In genomic region chr1:230069813-230070212, GRCh38 we compare ENCODE assay signal across 15 cellular contexts. TPM values are rescaled to one million over a fixed set of nuclear protein-coding genes. Genes with fewer than 3 reads are reported as not detected.
DNase-seq lines count a peak whose midpoint lies in the region; ATAC-seq, FAIRE-seq and TF ChIP-seq lines count a peak whose summit lies in the region.
"Had no signal": no experiment of that assay in that cellular context is flagged by ENCODE, and none has a peak within 500 bp of the region (broad histone marks: within the 10 kb centered on the region; RNA-seq: fewer than 3 reads in every experiment).

No MANE protein-coding gene starts in this region.

- TF ChIP-seq CTCF in RWPE2 (IDR thresholded peaks at IDR 0.05; ENCODE audit: poor library complexity, severe bottlenecking) = no peak
- TF ChIP-seq CTCF in keratinocyte (optimal IDR thresholded peaks at IDR 0.05 in 1 of 3, IDR thresholded peaks at IDR 0.05 in 1 of 3, conservative IDR thresholded peaks at IDR 0.05 in 1 of 3; ENCODE audit: extremely low read depth in 1 of 3, insufficient read depth in 2 of 3, low read length in 3 of 3) = no peak

- FAIRE-seq in keratinocyte (lab: Jason Lieb, UNC) = peak; percentile 70
- FAIRE-seq: GM12892, TTC549 had no signal

- peak overlapping the region; percentile 100 for H3K4me2 ChIP-seq in keratinocyte (ENCODE audit: control insufficient read depth, extremely low read depth, insufficient read depth, low read depth, low read length)

- H2AFZ ChIP-seq in keratinocyte (ENCODE audit: control insufficient read depth, low read length) = no peak overlapping the region

- peaks cover 76% of the 10 kb centered on the region for H3K4me1 Mint-ChIP-seq in activated T-cell treated with anti-CD3 and anti-CD28 coated beads, Interleukin-2, amount 50 U/mL, for 72 hours (ENCODE audit: low read depth)

- H3K79me2 ChIP-seq in keratinocyte (ENCODE audit: control insufficient read depth, insufficient read depth, low read length) = peaks cover 75% of the 10 kb centered on the region

- dilution Hi-C loops in keratinocyte (cut with MboI; ENCODE audit: extremely low pct_ligation_motif_present, low sequenced_read_pairs) = no loop called here

- H3K27ac ChIP-seq in RWPE2 (ENCODE audit: poor library complexity, severe bottlenecking) = peak overlapping the region; percentile 70
- no peak overlapping the region for H3K27ac ChIP-seq in keratinocyte (ENCODE audit: control insufficient read depth, insufficient read depth, low read length)
- no peak overlapping the region for H3K27ac ChIP-seq in stomach smooth muscle (ENCODE audit: low read length)
- H3K27ac ChIP-seq: heart left ventricle had no signal

- peak in 1 of 2 donors; percentile 7 for DNase-seq in activated T-cell treated with anti-CD3 and anti-CD28 coated beads, Interleukin-2, amount 50 U/mL, for 72 hours
- no peak for DNase-seq in activated T-cell treated with anti-CD3 and anti-CD28 coated beads, Interleukin-2, amount 50 U/mL, for 1 hour
- DNase-seq in RWPE2 (ENCODE audit: low spot score) = no peak
- no peak for DNase-seq in keratinocyte (ENCODE audit: low read depth, low spot score)
- no peak for DNase-seq in DMS114 treated with DMSO at 0.1 percent for 48 hours (lab: John Stamatoyannopoulos, UW; ENCODE audit: unreplicated experiment)
- DNase-seq in putamen (ENCODE audit: low spot score) = no peak
- DNase-seq in T1000 (lab: John Stamatoyannopoulos, UW) = no peak
- DNase-seq: activated naive CD4-positive, alpha-beta T cell treated with Interleukin-2 at 50 U/mL for 16 hours; heart left ventricle; NCI-H1436 had no signal

- peaks cover 12% of the 10 kb centered on the region for H3K4me1 ChIP-seq in RWPE2 (ENCODE audit: insufficient read depth, poor library complexity, severe bottlenecking)
- peaks cover 28% of the 10 kb centered on the region for H3K4me1 ChIP-seq in keratinocyte (ENCODE audit: control insufficient read depth, extremely low read depth, insufficient read depth, low read length)
- peaks cover 66% of the 10 kb centered on the region for H3K4me1 ChIP-seq in stomach smooth muscle (ENCODE audit: control insufficient read depth, insufficient read depth, low read length)

- H3K9me3 Mint-ChIP-seq in activated T-cell treated with anti-CD3 and anti-CD28 coated beads, Interleukin-2, amount 50 U/mL, for 72 hours = peaks cover 0 to 3% of the 10 kb centered on the region in 2 donors
- H3K9me3 Mint-ChIP-seq: mesothelial cell of epicardium; stimulated activated memory B cell treated with anti-CD40 and anti-IgM and Interleukin-4, amounts not matched to agents 10 μg/mL and 1 μg/mL and 100 μg/mL, for 72 hours had no signal

- H3K36me3 Mint-ChIP-seq in activated T-cell treated with anti-CD3 and anti-CD28 coated beads, Interleukin-2, amount 50 U/mL, for 72 hours (ENCODE audit: insufficient read depth in 2 of 2) = peaks cover 2 to 7% of the 10 kb centered on the region in 2 donors
- H3K36me3 Mint-ChIP-seq: mesothelial cell of epicardium had no signal

- no peak for ATAC-seq in activated T-cell treated with anti-CD3 and anti-CD28 coated beads, Interleukin-2, amount 50 U/mL, for 72 hours (replicated peaks in 1 of 2)
- ATAC-seq in RWPE2 (ENCODE audit: low read depth) = peak; percentile 21; the same call in 1 of the 3 replicates
- ATAC-seq: heart left ventricle; stimulated activated memory B cell treated with anti-CD40 and anti-IgM and Interleukin-4, amounts not matched to agents 10 μg/mL and 1 μg/mL and 100 μg/mL, for 72 hours had no signal

- H4K20me1 ChIP-seq in keratinocyte (ENCODE audit: control insufficient read depth, extremely low read depth, insufficient read depth, low read length) = peaks cover 7% of the 10 kb centered on the region

- no peak overlapping the region for H3K27ac Mint-ChIP-seq in activated T-cell treated with anti-CD3 and anti-CD28 coated beads, Interleukin-2, amount 50 U/mL, for 72 hours
- H3K27ac Mint-ChIP-seq: mesothelial cell of epicardium had no signal

- H3K9me3 ChIP-seq in RWPE2 (ENCODE audit: severe bottlenecking) (no peaks in the 10 kb centered on the region), keratinocyte (ENCODE audit: control insufficient read depth, low read depth, low read length) (no peaks in the 10 kb centered on the region), stomach smooth muscle (ENCODE audit: control insufficient read depth in 2 of 2, low read length in 2 of 2) (no peaks in the 10 kb centered on the region)
- H3K9me3 ChIP-seq: heart left ventricle had no signal

- H3K27me3 ChIP-seq in RWPE2 (ENCODE audit: insufficient read depth, poor library complexity, severe bottlenecking) = no peaks in the 10 kb centered on the region
- H3K27me3 ChIP-seq in keratinocyte (ENCODE audit: control insufficient read depth, extremely low read depth, insufficient read depth, low read length) = no peaks in the 10 kb centered on the region
- H3K27me3 ChIP-seq in stomach smooth muscle (ENCODE audit: control insufficient read depth in 1 of 2, insufficient read depth in 2 of 2, low read length in 2 of 2) = no peaks in the 10 kb centered on the region
- H3K27me3 ChIP-seq: heart left ventricle had no signal

- H3K9me1 ChIP-seq in keratinocyte (ENCODE audit: control insufficient read depth, extremely low read depth, insufficient read depth, low read length) = peaks cover 7% of the 10 kb centered on the region

- H3K27me3 Mint-ChIP-seq in activated T-cell treated with anti-CD3 and anti-CD28 coated beads, Interleukin-2, amount 50 U/mL, for 72 hours (ENCODE audit: low read depth) = no peaks in the 10 kb centered on the region
- H3K27me3 Mint-ChIP-seq: stimulated activated memory B cell treated with anti-CD40 and anti-IgM and Interleukin-4, amounts not matched to agents 10 μg/mL and 1 μg/mL and 100 μg/mL, for 72 hours had no signal

- H3K4me3 ChIP-seq in RWPE2 (ENCODE audit: severe bottlenecking) = no peak overlapping the region
- H3K4me3 ChIP-seq in keratinocyte (ENCODE audit: control insufficient read depth in 2 of 3, extremely low read depth in 1 of 3, insufficient read depth in 2 of 3, low read depth in 1 of 3, low read length in 3 of 3) = peak overlapping the region; percentile 86 to 96 (median 92)
- H3K4me3 ChIP-seq in stomach smooth muscle (ENCODE audit: low read length in 2 of 2) = peak overlapping the region; percentile 88 to 94

- H3K36me3 ChIP-seq in RWPE2 (ENCODE audit: low read depth) = no peaks in the 10 kb centered on the region
- H3K36me3 ChIP-seq in keratinocyte (ENCODE audit: control insufficient read depth in 2 of 2, extremely low read depth in 1 of 2, insufficient read depth in 2 of 2, low read length in 2 of 2) = peaks cover 0 to 2% of the 10 kb centered on the region in 2 experiments
- no peaks in the 10 kb centered on the region for H3K36me3 ChIP-seq in stomach smooth muscle (ENCODE audit: control insufficient read depth in 2 of 2, insufficient read depth in 2 of 2, low read length in 2 of 2)
- H3K36me3 ChIP-seq: heart left ventricle had no signal

- no peak overlapping the region for H3K9ac ChIP-seq in keratinocyte (ENCODE audit: control insufficient read depth, extremely low read depth, insufficient read depth, low read length)
- H3K9ac ChIP-seq in stomach smooth muscle (ENCODE audit: low read length in 2 of 2) = no peak overlapping the region

- peak overlapping the region; percentile 87 to 98 for H3K4me3 Mint-ChIP-seq in activated T-cell treated with anti-CD3 and anti-CD28 coated beads, Interleukin-2, amount 50 U/mL, for 72 hours

RNA-seq across cellular contexts. Expression of gene GALNT2, which starts 2.8 kb away (rescaled TPM):
- total RNA-seq in activated T-cell treated with anti-CD3 and anti-CD28 coated beads, Interleukin-2, amount 50 U/mL, for 72 hours = 10 to 100 TPM; 50.2 to 67.6 TPM
- 58.8 to 106 TPM (median 61.7 TPM) in 3 replicates for polyA plus RNA-seq in keratinocyte
- polyA plus RNA-seq in keratinocyte (2011; ENCODE audit: low read depth) = 18.4 TPM
- polyA plus RNA-seq in keratinocyte (2011; cell fraction: cytosol; rRNA removed) = 34.0 and 45.9 TPM in 2 replicates
- 193 and 203 TPM in 2 replicates for polyA plus RNA-seq in keratinocyte (2011; cell fraction: nucleus; rRNA removed)
- polyA plus RNA-seq in keratinocyte (2012; ENCODE audit: low replicate concordance) = 36.1 and 114 TPM in 2 replicates
- 68.8 to 84.1 TPM (median 73.4 TPM) in 3 replicates for polyA minus RNA-seq in keratinocyte
- polyA minus RNA-seq in keratinocyte (2011; cell fraction: cytosol; rRNA and poly(A)+ RNA removed) = 80.0 TPM
- polyA minus RNA-seq in keratinocyte (2011; cell fraction: nucleus; rRNA and poly(A)+ RNA removed) = 166 and 226 TPM in 2 replicates
